Comparison of ENCODE assay signal across 9 cellular contexts in the genomic region with DNA sequence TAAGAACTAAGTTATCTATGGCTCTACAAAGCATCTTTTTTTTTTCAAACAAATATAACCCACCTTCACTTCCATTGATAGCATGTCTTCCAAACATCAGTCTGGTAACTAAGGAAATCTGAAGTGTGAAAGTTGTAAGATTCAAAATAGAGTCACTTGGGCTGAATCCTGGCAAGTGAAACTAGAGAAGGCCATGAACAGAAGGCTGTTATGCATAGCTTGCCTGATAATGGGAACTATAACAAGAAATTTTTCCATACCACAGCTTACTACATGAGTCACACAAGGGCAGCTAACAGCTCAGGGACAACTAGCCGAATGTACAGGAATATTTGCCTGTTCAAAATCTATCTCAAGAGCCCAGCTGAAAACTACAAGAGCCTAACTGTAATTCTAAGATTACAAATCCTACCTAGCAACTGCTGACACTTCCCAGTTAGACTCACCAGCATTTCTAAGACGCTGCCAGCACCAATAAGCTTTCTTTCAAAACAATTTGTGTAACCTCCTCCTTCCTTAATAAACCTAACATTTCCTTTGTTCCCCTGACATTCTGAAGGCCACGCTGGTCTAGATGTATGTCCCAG.
DNase-seq lines count a peak whose midpoint lies in the region; ATAC-seq, FAIRE-seq and TF ChIP-seq lines count a peak whose summit lies in the region.
"Had no signal": no experiment of that assay in that cellular context is flagged by ENCODE, and none has a peak within 500 bp of the region (broad histone marks: within the 10 kb centered on the region; RNA-seq: fewer than 3 reads in every experiment).

No MANE protein-coding gene starts in this region.

- no peak overlapping the region for H2AFZ ChIP-seq in astrocyte (ENCODE audit: low read depth, low read length)

- intact Hi-C loops in naive thymus-derived CD4-positive, alpha-beta T cell (cut with micrococcal nuclease), result no loop called here

- no peak overlapping the region for H3K9ac ChIP-seq in astrocyte (ENCODE audit: low read length)

- H3K27ac Mint-ChIP-seq in astrocyte (ENCODE audit: unreplicated experiment), result peak overlapping the region; percentile 42
- H3K27ac Mint-ChIP-seq in naive thymus-derived CD4-positive, alpha-beta T cell, result no peak overlapping the region

- no peaks in the 10 kb centered on the region for H3K27me3 Mint-ChIP-seq in astrocyte (ENCODE audit: low read depth, unreplicated experiment)
- H3K27me3 Mint-ChIP-seq in naive thymus-derived CD4-positive, alpha-beta T cell, result no peaks in the 10 kb centered on the region

- no peak overlapping the region for H3K4me2 ChIP-seq in astrocyte (ENCODE audit: low read length)

- FAIRE-seq in HTR-8/SVneo (lab: Jason Lieb, UNC), result no peak
- FAIRE-seq in astrocyte (lab: Jason Lieb, UNC), result no peak

- no peaks in the 10 kb centered on the region for H3K4me1 ChIP-seq in astrocyte (ENCODE audit: insufficient read depth, low read length)
- no peaks in the 10 kb centered on the region for H3K4me1 ChIP-seq in naive thymus-derived CD4-positive, alpha-beta T cell (ENCODE audit: control insufficient read depth in 2 of 2, insufficient read depth in 2 of 2, low read length in 2 of 2)

- no peaks in the 10 kb centered on the region for H3K36me3 ChIP-seq in astrocyte (ENCODE audit: insufficient read depth, low read length)
- no peaks in the 10 kb centered on the region for H3K36me3 ChIP-seq in naive thymus-derived CD4-positive, alpha-beta T cell (ENCODE audit: control insufficient read depth in 2 of 3, insufficient read depth in 3 of 3, low read length in 3 of 3)
- H3K36me3 ChIP-seq: thoracic aorta had no signal

- no peaks in the 10 kb centered on the region for H3K36me3 Mint-ChIP-seq in astrocyte (ENCODE audit: low read depth, unreplicated experiment)
- no peaks in the 10 kb centered on the region for H3K36me3 Mint-ChIP-seq in naive thymus-derived CD4-positive, alpha-beta T cell

- H3K27me3 ChIP-seq in astrocyte (ENCODE audit: insufficient read depth, low read length), result no peaks in the 10 kb centered on the region
- no peaks in the 10 kb centered on the region for H3K27me3 ChIP-seq in naive thymus-derived CD4-positive, alpha-beta T cell (ENCODE audit: control insufficient read depth in 2 of 2, insufficient read depth in 2 of 2, low read length in 2 of 2)

- H3K9me3 Mint-ChIP-seq in astrocyte (ENCODE audit: unreplicated experiment), result no peaks in the 10 kb centered on the region
- H3K9me3 Mint-ChIP-seq in naive thymus-derived CD4-positive, alpha-beta T cell, result peaks cover 0 to 5% (median 0%) of the 10 kb centered on the region in 11 donors

- H4K20me1 ChIP-seq in astrocyte (ENCODE audit: insufficient read depth, low read length), result no peaks in the 10 kb centered on the region

- TF ChIP-seq CTCF in GM10248 (IDR thresholded peaks at IDR 0.05; ENCODE audit: control extremely low read depth, extremely low read depth, low read depth, missing control alignments) (no peak), astrocyte (IDR thresholded peaks at IDR 0.05; ENCODE audit: insufficient read depth, low read depth, low read length) (no peak)

- no peaks in the 10 kb centered on the region for H3K9me3 ChIP-seq in astrocyte (ENCODE audit: insufficient read depth, low read depth, low read length)
- no peaks in the 10 kb centered on the region for H3K9me3 ChIP-seq in naive thymus-derived CD4-positive, alpha-beta T cell (ENCODE audit: control insufficient read depth in 2 of 3, low read length in 3 of 3)
- H3K9me3 ChIP-seq: thoracic aorta had no signal

- H3K4me3 ChIP-seq in astrocyte (ENCODE audit: insufficient read depth, low read depth, low read length), result no peak overlapping the region
- H3K4me3 ChIP-seq in naive thymus-derived CD4-positive, alpha-beta T cell (ENCODE audit: low read length), result no peak overlapping the region
- H3K4me3 ChIP-seq: thoracic aorta had no signal

- CTCF ChIA-PET in GM10248 (lab: Yijun Ruan, JAX), result interaction anchor here (1.6 kb wide), 1 partner anchor 14 kb away, joined by 5 read pairs; no protein-coding TSS in a partner anchor
- CTCF ChIA-PET in naive thymus-derived CD4-positive, alpha-beta T cell (lab: Charles Lee), result no interaction called here

- POLR2A ChIA-PET in GM10248 (lab: Yijun Ruan, JAX), result no interaction called here
- POLR2A ChIA-PET in naive thymus-derived CD4-positive, alpha-beta T cell (lab: Charles Lee), result no interaction called here

- H3K79me2 ChIP-seq in astrocyte (ENCODE audit: insufficient read depth, low read length), result no peaks in the 10 kb centered on the region

- DNase-seq in GM10248 (ENCODE audit: extremely low spot score) (peak; percentile 17), HTR-8/SVneo (ENCODE audit: insufficient read length, low spot score) (peak; percentile 12), astrocyte (ENCODE audit: low read depth) (peak; percentile 70), non-pigmented ciliary epithelial cell (ENCODE audit: low read depth) (peak; percentile 79), DMS79 treated with DMSO at 0.1 percent for 48 hours (lab: John Stamatoyannopoulos, UW) (no peak), GM19240 (ENCODE audit: insufficient read length, low spot score) (no peak)
- no peak for DNase-seq in naive thymus-derived CD4-positive, alpha-beta T cell

- H3K4me3 Mint-ChIP-seq in astrocyte (ENCODE audit: unreplicated experiment), result no peak overlapping the region
- no peak overlapping the region for H3K4me3 Mint-ChIP-seq in naive thymus-derived CD4-positive, alpha-beta T cell

- peaks cover 10% of the 10 kb centered on the region for H3K4me1 Mint-ChIP-seq in astrocyte (ENCODE audit: low read depth, unreplicated experiment)
- H3K4me1 Mint-ChIP-seq in naive thymus-derived CD4-positive, alpha-beta T cell, result no peaks in the 10 kb centered on the region

- no peak overlapping the region for H3K27ac ChIP-seq in astrocyte (ENCODE audit: low read depth, low read length)
- no peak overlapping the region for H3K27ac ChIP-seq in naive thymus-derived CD4-positive, alpha-beta T cell (ENCODE audit: low read depth, low read length)
- H3K27ac ChIP-seq: thoracic aorta had no signal

- peak; percentile 97 for ATAC-seq in GM21717 (IDR thresholded peaks at IDR 0.05; ENCODE audit: unreplicated experiment)
- no peak for ATAC-seq in naive thymus-derived CD4-positive, alpha-beta T cell

Comparison
In these comparisons a context has a peak if more than half of its experiments do, and no peak if none do; other contexts are left out.
1. DNase-seq: peak in GM10248 (single experiment), HTR-8/SVneo (single experiment), astrocyte (single experiment) and non-pigmented ciliary epithelial cell (single experiment); none in naive thymus-derived CD4-positive, alpha-beta T cell (0 of 9), DMS79 treated with DMSO at 0.1 percent for 48 hours (single experiment) and GM19240 (single experiment).